Comparison of ENCODE assay signal across 25 cellular contexts in genomic region chr13:65064967-65065366, GRCh38.
"Had no signal": no experiment of that assay in that cellular context is flagged by ENCODE, and none has a peak within 500 bp of the region (broad histone marks: within the 10 kb centered on the region; RNA-seq: fewer than 3 reads in every experiment).

No MANE protein-coding gene starts in this region.

- H3K27ac ChIP-seq: adrenal gland, Peyer's patch, RWPE1, SJCRH30 had no signal

- H3K4me3 ChIP-seq: adrenal gland, Peyer's patch, SJCRH30 had no signal

- H3K9me2 ChIP-seq: SK-N-SH had no signal

- H3K36me3 ChIP-seq: adrenal gland, Peyer's patch, SJCRH30 had no signal

- H3K4me1 ChIP-seq: adrenal gland, Peyer's patch had no signal

- H3K27me3 ChIP-seq: adrenal gland, Peyer's patch, SJCRH30 had no signal

- FAIRE-seq: colon had no signal

- H3K4me2 ChIP-seq: SK-N-SH had no signal

- H3K9me3 ChIP-seq: adrenal gland, Peyer's patch, SJCRH30, SK-N-SH had no signal

- H3K9ac ChIP-seq: SK-N-SH had no signal

- ATAC-seq: activated CD4-positive, CD25-positive, alpha-beta regulatory T cell treated with anti-CD3 and anti-CD28 coated beads, Interleukin-2, amount 50 U/mL, for 24 hours; activated CD8-positive, alpha-beta T cell treated with anti-CD3 and anti-CD28 coated beads for 36 hours; activated T-cell treated with anti-CD3 and anti-CD28 coated beads, Interleukin-2, amount 50 U/mL, for 72 hours had no signal

- DNase-seq: activated CD4-positive, alpha-beta T cell treated with anti-CD3 and anti-CD28 coated beads for 4 hours; activated CD8-positive, alpha-beta memory T cell treated with anti-CD3 and anti-CD28 coated beads, Interleukin-2, amount 50 U/mL, for 4 hours; activated CD8-positive, alpha-beta T cell treated with anti-CD3 and anti-CD28 coated beads for 36 hours; activated naive CD4-positive, alpha-beta T cell treated with anti-CD3 and anti-CD28 coated beads, Interleukin-2, amount 50 U/mL, for 16 hours; activated naive CD8-positive, alpha-beta T cell treated with anti-CD3 and anti-CD28 coated beads, Interleukin-2, amount 10 ng/mL, durations not matched to agents 7 days and 5 days; activated T-cell treated with anti-CD3 and anti-CD28 coated beads, Interleukin-2, amount 50 U/mL, for 72 hours; adrenal gland; anterior cingulate cortex; cerebellar nuclear complex; MV-4-11; NCI-H1105; NCI-H1436; NCI-H187 treated with DMSO at 0.1 percent for 48 hours; NCI-H2081 treated with DMSO at 0.1 percent for 48 hours; NCI-H2227 treated with DMSO at 0.1 percent for 48 hours; NCI-H446 treated with DMSO at 0.1 percent for 48 hours; NCI-H524 treated with DMSO at 0.1 percent for 48 hours; Peyer's patch; Right ventricle myocardium superior; SJCRH30; SK-N-SH; SW 1271 had no signal
